In the genomic region with DNA sequence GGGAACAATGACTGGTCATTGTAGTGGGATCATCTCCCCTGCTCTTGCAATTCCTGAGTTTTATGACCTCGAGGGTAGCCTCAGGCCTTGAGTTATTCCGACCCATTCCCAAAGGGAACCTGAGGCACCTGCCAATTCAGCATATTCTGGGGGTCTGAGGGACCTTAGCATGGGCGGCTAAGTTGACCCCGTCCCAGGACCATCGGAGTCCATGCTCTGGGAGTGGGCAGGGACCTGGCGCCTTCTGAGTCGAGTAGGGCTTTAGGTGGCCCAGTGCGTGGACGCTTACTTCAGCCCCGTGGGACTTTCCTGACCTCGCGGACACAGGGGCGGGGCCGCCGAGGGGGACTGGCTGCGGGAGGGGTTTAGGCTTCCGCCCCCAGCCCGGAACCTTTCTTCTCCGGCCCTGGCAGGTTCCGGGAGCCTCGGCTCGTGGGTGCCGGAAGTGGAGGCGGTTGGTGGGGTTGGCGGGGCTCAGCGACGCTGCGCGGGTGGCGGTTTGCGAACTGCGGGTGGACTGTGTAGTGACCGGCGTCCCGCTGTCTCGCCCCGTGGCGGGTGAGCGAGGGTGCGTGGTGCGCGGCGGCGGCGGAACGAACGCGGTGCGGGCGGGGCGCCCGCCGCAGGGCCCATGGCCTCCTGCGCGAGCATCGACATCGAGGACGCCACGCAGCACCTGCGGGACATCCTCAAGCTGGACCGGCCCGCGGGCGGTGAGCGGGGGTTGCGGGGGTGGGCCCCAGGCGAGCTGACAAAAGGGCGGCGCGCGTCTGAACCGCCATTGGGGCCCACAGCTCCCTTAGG, we compare ENCODE assay signal across 8 cellular contexts. TPM values are rescaled to one million over a fixed set of nuclear protein-coding genes. Genes with fewer than 3 reads are reported as not detected.
A peak's percentile ranks its signal among the peaks of the same experiment; 100 is the strongest.
DNase-seq lines count a peak whose midpoint lies in the region; ATAC-seq and TF ChIP-seq lines count a peak whose summit lies in the region.

A gene with protein sequence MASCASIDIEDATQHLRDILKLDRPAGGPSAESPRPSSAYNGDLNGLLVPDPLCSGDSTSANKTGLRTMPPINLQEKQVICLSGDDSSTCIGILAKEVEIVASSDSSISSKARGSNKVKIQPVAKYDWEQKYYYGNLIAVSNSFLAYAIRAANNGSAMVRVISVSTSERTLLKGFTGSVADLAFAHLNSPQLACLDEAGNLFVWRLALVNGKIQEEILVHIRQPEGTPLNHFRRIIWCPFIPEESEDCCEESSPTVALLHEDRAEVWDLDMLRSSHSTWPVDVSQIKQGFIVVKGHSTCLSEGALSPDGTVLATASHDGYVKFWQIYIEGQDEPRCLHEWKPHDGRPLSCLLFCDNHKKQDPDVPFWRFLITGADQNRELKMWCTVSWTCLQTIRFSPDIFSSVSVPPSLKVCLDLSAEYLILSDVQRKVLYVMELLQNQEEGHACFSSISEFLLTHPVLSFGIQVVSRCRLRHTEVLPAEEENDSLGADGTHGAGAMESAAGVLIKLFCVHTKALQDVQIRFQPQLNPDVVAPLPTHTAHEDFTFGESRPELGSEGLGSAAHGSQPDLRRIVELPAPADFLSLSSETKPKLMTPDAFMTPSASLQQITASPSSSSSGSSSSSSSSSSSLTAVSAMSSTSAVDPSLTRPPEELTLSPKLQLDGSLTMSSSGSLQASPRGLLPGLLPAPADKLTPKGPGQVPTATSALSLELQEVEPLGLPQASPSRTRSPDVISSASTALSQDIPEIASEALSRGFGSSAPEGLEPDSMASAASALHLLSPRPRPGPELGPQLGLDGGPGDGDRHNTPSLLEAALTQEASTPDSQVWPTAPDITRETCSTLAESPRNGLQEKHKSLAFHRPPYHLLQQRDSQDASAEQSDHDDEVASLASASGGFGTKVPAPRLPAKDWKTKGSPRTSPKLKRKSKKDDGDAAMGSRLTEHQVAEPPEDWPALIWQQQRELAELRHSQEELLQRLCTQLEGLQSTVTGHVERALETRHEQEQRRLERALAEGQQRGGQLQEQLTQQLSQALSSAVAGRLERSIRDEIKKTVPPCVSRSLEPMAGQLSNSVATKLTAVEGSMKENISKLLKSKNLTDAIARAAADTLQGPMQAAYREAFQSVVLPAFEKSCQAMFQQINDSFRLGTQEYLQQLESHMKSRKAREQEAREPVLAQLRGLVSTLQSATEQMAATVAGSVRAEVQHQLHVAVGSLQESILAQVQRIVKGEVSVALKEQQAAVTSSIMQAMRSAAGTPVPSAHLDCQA (N-terminal part only) (plus strand): TSS at position 422 of the 804 bp plus-strand sequence. CDS start 210 bp downstream, at position 632.

- intact Hi-C loops in PC-3 (cut with micrococcal nuclease): no loop called here

- no peaks in the 10 kb centered on the region for H3F3A ChIP-seq in PC-3 (ENCODE audit: low read length, unreplicated experiment)

- H2AFZ ChIP-seq in PC-3 (ENCODE audit: low read length): peak within 1 kb of the TSS; percentile 74

- peaks cover 42% of the 10 kb centered on the region for H3K79me2 ChIP-seq in PC-3 (ENCODE audit: low read length)

- H3K36me3 ChIP-seq in BJ (ENCODE audit: control insufficient read depth, insufficient read depth, low read length): peaks cover 33% of the 10 kb centered on the region
- peaks cover 13% of the 10 kb centered on the region for H3K36me3 ChIP-seq in PC-3 (ENCODE audit: low read depth, low read length)
- peaks cover 41 to 44% of the 10 kb centered on the region in 2 donors for H3K36me3 ChIP-seq in mucosa of rectum (ENCODE audit: control insufficient read depth in 2 of 2, insufficient read depth in 2 of 2, low read length in 2 of 2)

- no peaks in the 10 kb centered on the region for H3K9me3 ChIP-seq in PC-3 (ENCODE audit: low read length)
- no peaks in the 10 kb centered on the region for H3K9me3 ChIP-seq in mucosa of rectum (ENCODE audit: control insufficient read depth in 2 of 2, low read length in 2 of 2)

- no peak for DNase-seq in BJ (ENCODE audit: low read depth)
- peak; percentile 70 for DNase-seq in PC-3
- DNase-seq in activated T-cell treated with anti-CD3 and anti-CD28 coated beads, Interleukin-2, amount 50 U/mL, for 24 hours: peak; percentile 97
- peak; percentile 87 to 89 for DNase-seq in erythroblast (lab: John Stamatoyannopoulos, UW)
- peak; percentile 72 to 73 for DNase-seq in stimulated activated CD8-positive, alpha-beta memory T cell treated with anti-CD3 and anti-CD28 coated beads, Interleukin-4, amount 100 ng/mL, for 4 hours (ENCODE audit: low read depth in 2 of 2, low spot score in 1 of 2)

- H3K4me3 Mint-ChIP-seq in activated T-cell treated with anti-CD3 and anti-CD28 coated beads, Interleukin-2, amount 50 U/mL, for 24 hours: peak within 1 kb of the TSS; percentile 93

- ATAC-seq in GM19035 (IDR thresholded peaks at IDR 0.05; ENCODE audit: unreplicated experiment) (peak; percentile 78), HG03354 (IDR thresholded peaks at IDR 0.05; ENCODE audit: poor library complexity, severe bottlenecking, unreplicated experiment) (peak; percentile 78), PC-3 (peak; percentile 75)

- H3K4me1 ChIP-seq in PC-3 (ENCODE audit: insufficient read depth, low read length) (peaks cover 10% of the 10 kb centered on the region; the same call in 1 of the 2 replicates), mucosa of rectum (ENCODE audit: control insufficient read depth in 2 of 2, insufficient read depth in 2 of 2, low read length in 2 of 2) (peaks cover 18 to 22% of the 10 kb centered on the region in 2 donors)

- no peaks in the 10 kb centered on the region for H3K9me2 ChIP-seq in PC-3 (replicated peaks; ENCODE audit: low read length)

- no peaks in the 10 kb centered on the region for H3K27me3 Mint-ChIP-seq in activated T-cell treated with anti-CD3 and anti-CD28 coated beads, Interleukin-2, amount 50 U/mL, for 24 hours

- H3K9ac ChIP-seq in PC-3 (ENCODE audit: low read length) (peak within 1 kb of the TSS; percentile 90), mucosa of rectum (ENCODE audit: low read depth in 1 of 2, low read length in 2 of 2) (peak within 1 kb of the TSS; percentile 87 to 88)

- peak within 1 kb of the TSS; percentile 18; the same call in 1 of the 2 replicates for H3K27ac ChIP-seq in PC-3 (ENCODE audit: low read length)
- peak within 1 kb of the TSS; percentile 75 to 80 for H3K27ac ChIP-seq in mucosa of rectum (ENCODE audit: low read depth in 2 of 2, low read length in 2 of 2)

- peaks cover 87% of the 10 kb centered on the region for H3K36me3 Mint-ChIP-seq in activated T-cell treated with anti-CD3 and anti-CD28 coated beads, Interleukin-2, amount 50 U/mL, for 24 hours (ENCODE audit: low read depth)

- H3K9me3 Mint-ChIP-seq in activated T-cell treated with anti-CD3 and anti-CD28 coated beads, Interleukin-2, amount 50 U/mL, for 24 hours: no peaks in the 10 kb centered on the region

- peaks cover 16% of the 10 kb centered on the region for H4K20me1 ChIP-seq in PC-3 (ENCODE audit: low read length)

- TF ChIP-seq POLR2A in erythroblast (IDR thresholded peaks at IDR 0.05; ENCODE audit: low read length): peak; percentile 62

- H3K4me2 ChIP-seq in PC-3 (ENCODE audit: low read length): peak within 1 kb of the TSS; percentile 95

- TF ChIP-seq CTCF in BJ (IDR thresholded peaks at IDR 0.05; ENCODE audit: insufficient read depth, low read depth, low read length) (no peak), PC-3 (conservative IDR thresholded peaks at IDR 0.05; ENCODE audit: low read depth, low read length) (no peak)

- CTCF ChIA-PET in BJ (lab: Yijun Ruan, JAX): interaction anchor here (0.6 to 3.8 kb wide), 7 partner anchors 9 to 191 kb away, joined by 3 to 41 read pairs (median 4); a partner anchor contains a TSS
- CTCF ChIA-PET in PC-3 (lab: Charles Lee): no interaction called here

- H3K4me3 ChIP-seq in BJ (ENCODE audit: low read depth, low read length) (peak within 1 kb of the TSS; percentile 78), PC-3 (ENCODE audit: low read length) (peak within 1 kb of the TSS; percentile 97), mucosa of rectum (ENCODE audit: low read length in 2 of 2) (peak within 1 kb of the TSS; percentile 83 to 93)

- POLR2A ChIA-PET in BJ (lab: Charles Lee) (interaction anchor here (0.5 kb wide), 1 partner anchor 20 kb away, joined by 5 read pairs; a partner anchor contains a TSS), PC-3 (lab: Charles Lee; ENCODE audit: unreplicated experiment) (interaction anchor here (0.7 kb wide), 1 partner anchor 27 kb away, joined by 4 read pairs; no protein-coding TSS in a partner anchor)

- BruUV-seq in PC-3 (replicated peaks; lab: Mats Ljungman, UMichigan): no TSS peak

- H3K27me3 ChIP-seq in BJ (ENCODE audit: control insufficient read depth, insufficient read depth, low read length) (no peaks in the 10 kb centered on the region), PC-3 (ENCODE audit: low read length) (no peaks in the 10 kb centered on the region), mucosa of rectum (ENCODE audit: control insufficient read depth in 2 of 2, insufficient read depth in 2 of 2, low read length in 2 of 2) (no peaks in the 10 kb centered on the region)

- H3K4me1 Mint-ChIP-seq in activated T-cell treated with anti-CD3 and anti-CD28 coated beads, Interleukin-2, amount 50 U/mL, for 24 hours (ENCODE audit: low read depth): peaks cover 35% of the 10 kb centered on the region

- peak within 1 kb of the TSS; percentile 96 for H3K27ac Mint-ChIP-seq in activated T-cell treated with anti-CD3 and anti-CD28 coated beads, Interleukin-2, amount 50 U/mL, for 24 hours

RNA-seq across cellular contexts. Expression of the gene that starts here (rescaled TPM):
- polyA plus RNA-seq in BJ (2011; rRNA removed): 19.9 and 27.4 TPM in 2 replicates
- 68.5 and 68.9 TPM in 2 replicates for polyA minus RNA-seq in BJ (2011; rRNA and poly(A)+ RNA removed)
- total RNA-seq in PC-3 (2014; rRNA removed): 58.9 and 94.7 TPM in 2 replicates
